In the genomic region with DNA sequence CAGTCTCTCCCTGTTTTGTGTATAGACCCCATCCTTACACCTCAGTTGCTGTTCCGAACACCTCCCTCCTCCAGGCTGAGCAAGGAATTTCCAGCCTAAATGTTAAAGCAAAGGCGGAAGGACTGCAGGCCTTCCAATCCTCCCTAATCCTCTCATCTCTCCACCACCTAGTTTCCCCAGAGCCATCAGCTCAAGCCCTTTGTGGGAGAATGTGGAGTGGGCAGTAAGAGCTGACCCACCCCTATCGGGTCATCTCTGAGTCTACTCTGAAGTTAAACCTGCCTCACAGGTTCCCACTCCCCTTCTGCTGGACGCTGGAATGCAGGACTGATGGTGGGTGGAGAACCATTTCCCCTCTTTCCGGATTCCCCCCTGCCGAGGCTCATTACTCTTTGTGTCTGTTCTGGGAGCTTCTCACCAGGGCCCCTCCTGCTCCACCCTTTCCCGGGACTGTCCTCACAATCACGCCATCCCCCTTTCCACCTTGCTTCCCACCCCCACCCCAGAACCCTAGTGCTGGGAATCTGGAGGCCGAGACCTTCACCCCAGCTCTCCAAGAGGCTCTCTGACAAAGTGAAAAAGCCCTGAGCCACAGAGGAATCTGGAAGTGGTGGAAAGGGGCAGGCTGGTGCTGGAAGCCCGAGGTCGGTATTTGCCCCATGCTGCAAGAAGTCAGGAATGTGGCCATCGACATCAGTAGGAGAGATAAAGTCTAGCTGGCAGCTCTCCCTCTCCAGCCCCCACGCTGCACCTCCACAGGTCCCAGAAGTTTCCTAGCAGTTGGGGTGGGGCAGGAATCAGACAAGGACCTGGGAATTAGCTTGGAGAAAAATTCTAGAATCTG, we compare ENCODE assay signal across 13 cellular contexts. TPM values are rescaled to one million over a fixed set of nuclear protein-coding genes. Genes with fewer than 3 reads are reported as not detected.
A peak's percentile ranks its signal among the peaks of the same experiment; 100 is the strongest.
DNase-seq lines count a peak whose midpoint lies in the region; ATAC-seq and TF ChIP-seq lines count a peak whose summit lies in the region.
"Had no signal": no experiment of that assay in that cellular context is flagged by ENCODE, and none has a peak within 500 bp of the region (broad histone marks: within the 10 kb centered on the region; RNA-seq: fewer than 3 reads in every experiment).

No MANE protein-coding gene starts in this region.

- in situ Hi-C loops in Panc1 (cut with HindIII; ENCODE audit: low pct_unique_long_range_greater_than_20kb, low sequenced_read_pairs) = no loop called here

- H3K4me3 Mint-ChIP-seq in Calu3 (ENCODE audit: low read depth, unreplicated experiment) (peak overlapping the region; percentile 63), nephron progenitor cell (peak overlapping the region; percentile 56)
- H3K4me3 Mint-ChIP-seq in activated CD4-positive, alpha-beta T cell treated with anti-CD3 and anti-CD28 coated beads, Interleukin-2, amount 10 ng/mL, durations not matched to agents 7 days and 5 days = no peak overlapping the region

- H3K4me3 ChIP-seq in Panc1 (ENCODE audit: low read depth in 2 of 2, low read length in 2 of 2) = peak overlapping the region in 1 of 2 experiments; percentile 7; a peak in 2 of 4 replicates
- H3K4me3 ChIP-seq in epithelial cell of esophagus (ENCODE audit: low read length) = no peak overlapping the region
- H3K4me3 ChIP-seq: esophagus muscularis mucosa, psoas muscle had no signal

- TF ChIP-seq CTCF in Calu3 (IDR thresholded peaks at IDR 0.05; ENCODE audit: unreplicated experiment) (no peak), Panc1 (IDR thresholded peaks at IDR 0.05) (no peak), epithelial cell of esophagus (IDR thresholded peaks at IDR 0.05; ENCODE audit: insufficient read depth, low read depth, low read length, missing control alignments) (no peak), nephron progenitor cell (IDR thresholded peaks at IDR 0.05) (no peak)

- H3K27me3 ChIP-seq in Panc1 (ENCODE audit: control insufficient read depth, insufficient read depth, low read length) = no peaks in the 10 kb centered on the region

- BruUV-seq in Calu3 (replicated peaks; lab: Mats Ljungman, UMichigan) = no TSS peak
- no TSS peak for BruUV-seq in Panc1 (replicated peaks; lab: Mats Ljungman, UMichigan)

- no peaks in the 10 kb centered on the region for H3K9me3 ChIP-seq in Panc1 (ENCODE audit: control insufficient read depth, insufficient read depth, low read depth, low read length)
- H3K9me3 ChIP-seq: esophagus muscularis mucosa, psoas muscle had no signal

- peak; percentile 71 for DNase-seq in Calu3
- DNase-seq in Panc1 (ENCODE audit: low read depth, low spot score) = no peak
- peak; percentile 54 for DNase-seq in epithelial cell of esophagus (ENCODE audit: low read depth)
- peak; percentile 49 for DNase-seq in nephron progenitor cell
- DNase-seq in OCI-M2 (lab: John Stamatoyannopoulos, UW; ENCODE audit: unreplicated experiment) = no peak
- DNase-seq in activated CD4-positive, alpha-beta T cell treated with anti-CD3 and anti-CD28 coated beads, Interleukin-2, amount 10 ng/mL, durations not matched to agents 7 days and 5 days = no peak
- no peak for DNase-seq in NCI-H1694 (lab: John Stamatoyannopoulos, UW)
- DNase-seq: activated T-cell treated with anti-CD3 and anti-CD28 coated beads, Interleukin-2, amount 50 U/mL, for 48 hours; NCI-H146; psoas muscle had no signal

- peak overlapping the region; percentile 97 for H3K27ac Mint-ChIP-seq in Calu3 (ENCODE audit: unreplicated experiment)
- peak overlapping the region; percentile 92 for H3K27ac Mint-ChIP-seq in nephron progenitor cell
- no peak overlapping the region for H3K27ac Mint-ChIP-seq in activated CD4-positive, alpha-beta T cell treated with anti-CD3 and anti-CD28 coated beads, Interleukin-2, amount 10 ng/mL, durations not matched to agents 7 days and 5 days

- intact Hi-C loops in Calu3 (cut with micrococcal nuclease; ENCODE audit: unreplicated experiment) (no loop called here), Panc1 (cut with micrococcal nuclease; ENCODE audit: unreplicated experiment) (no loop called here)

- ATAC-seq in Panc1 (no peak), GM18519 (IDR thresholded peaks at IDR 0.05; ENCODE audit: low FRiP score, unreplicated experiment) (no peak)
- ATAC-seq: psoas muscle had no signal

- peaks cover 2% of the 10 kb centered on the region for H3K9me3 Mint-ChIP-seq in Calu3 (ENCODE audit: low read depth, unreplicated experiment)
- no peaks in the 10 kb centered on the region for H3K9me3 Mint-ChIP-seq in nephron progenitor cell
- H3K9me3 Mint-ChIP-seq in activated CD4-positive, alpha-beta T cell treated with anti-CD3 and anti-CD28 coated beads, Interleukin-2, amount 10 ng/mL, durations not matched to agents 7 days and 5 days = no peaks in the 10 kb centered on the region

- POLR2A ChIA-PET in Panc1 (lab: Charles Lee) = interaction anchor here (1.0 to 2.8 kb wide), 2 partner anchors 40 to 49 kb away, joined by 3 to 8 read pairs; partner anchors contain the start of gene KRT8
- POLR2A ChIA-PET in activated CD4-positive, alpha-beta T cell treated with anti-CD3 and anti-CD28 coated beads, Interleukin-2, amount 10 ng/mL, durations not matched to agents 7 days and 5 days (lab: Charles Lee) = no interaction called here

- H3K36me3 ChIP-seq in Panc1 (ENCODE audit: control insufficient read depth, insufficient read depth, low read length) = peaks cover 8% of the 10 kb centered on the region; the same call in 1 of the 2 replicates
- H3K36me3 ChIP-seq: esophagus muscularis mucosa had no signal

- peaks cover 54% of the 10 kb centered on the region for H3K4me1 ChIP-seq in Panc1 (ENCODE audit: control insufficient read depth, insufficient read depth, low read length)
- H3K4me1 ChIP-seq: psoas muscle had no signal

- H3K4me1 Mint-ChIP-seq in Calu3 (ENCODE audit: low read depth, unreplicated experiment) = peaks cover 51% of the 10 kb centered on the region
- H3K4me1 Mint-ChIP-seq in nephron progenitor cell = peaks cover 83% of the 10 kb centered on the region
- peaks cover 7% of the 10 kb centered on the region for H3K4me1 Mint-ChIP-seq in activated CD4-positive, alpha-beta T cell treated with anti-CD3 and anti-CD28 coated beads, Interleukin-2, amount 10 ng/mL, durations not matched to agents 7 days and 5 days

- CTCF ChIA-PET in Calu3 (lab: Charles Lee) = interaction anchor here (0.6 to 4.0 kb wide), 6 partner anchors 19 to 41 kb away, joined by 3 to 33 read pairs (median 4); partner anchors contain the start of gene KRT8
- CTCF ChIA-PET in Panc1 (lab: Charles Lee) = interaction anchor here (1.2 to 1.9 kb wide), 2 partner anchors 35 to 41 kb away, joined by 3 to 6 read pairs; partner anchors contain the start of gene KRT8
- CTCF ChIA-PET in activated CD4-positive, alpha-beta T cell treated with anti-CD3 and anti-CD28 coated beads, Interleukin-2, amount 10 ng/mL, durations not matched to agents 7 days and 5 days (lab: Charles Lee) = no interaction called here

- H3K27me3 Mint-ChIP-seq in Calu3 (ENCODE audit: unreplicated experiment) (no peaks in the 10 kb centered on the region), nephron progenitor cell (ENCODE audit: low read depth, poor library complexity) (peaks cover 3% of the 10 kb centered on the region)
- peaks cover 17% of the 10 kb centered on the region for H3K27me3 Mint-ChIP-seq in activated CD4-positive, alpha-beta T cell treated with anti-CD3 and anti-CD28 coated beads, Interleukin-2, amount 10 ng/mL, durations not matched to agents 7 days and 5 days

- H3K36me3 Mint-ChIP-seq in Calu3 (ENCODE audit: insufficient read depth, unreplicated experiment) (peaks cover 53% of the 10 kb centered on the region), nephron progenitor cell (ENCODE audit: low read depth) (peaks cover 10% of the 10 kb centered on the region)
- no peaks in the 10 kb centered on the region for H3K36me3 Mint-ChIP-seq in activated CD4-positive, alpha-beta T cell treated with anti-CD3 and anti-CD28 coated beads, Interleukin-2, amount 10 ng/mL, durations not matched to agents 7 days and 5 days (ENCODE audit: low read depth)

- peak overlapping the region; percentile 98 for H3K27ac ChIP-seq in Panc1 (ENCODE audit: low read length)
- H3K27ac ChIP-seq: esophagus muscularis mucosa, psoas muscle had no signal

RNA-seq across cellular contexts. Expression of gene KRT18, which starts 3.3 kb away (rescaled TPM):
- 1,777 and 1,816 TPM in 2 replicates for total RNA-seq in Calu3 (2022)
- 4,079 TPM for total RNA-seq in Panc1 (2021; ENCODE audit: unreplicated experiment)
- 4,352 TPM for polyA plus RNA-seq in Panc1 (2012; ENCODE audit: insufficient read length)
- total RNA-seq in activated CD4-positive, alpha-beta T cell treated with anti-CD3 and anti-CD28 coated beads, Interleukin-2, amount 10 ng/mL, durations not matched to agents 7 days and 5 days = 1 to 10 TPM in 1 of 2 experiments, under 1 TPM in 1; 0.65 to 1.3 TPM

RNA-seq across cellular contexts. Expression of gene KRT8, which starts 40.7 kb away (rescaled TPM):
- total RNA-seq in Calu3 (2022) (2,474 and 2,821 TPM in 2 replicates), Panc1 (2021; ENCODE audit: unreplicated experiment) (6,125 TPM)
- polyA plus RNA-seq in Panc1 (2012; ENCODE audit: insufficient read length) = 7,157 TPM
- under 1 TPM; 0.15 to 0.57 TPM for total RNA-seq in activated CD4-positive, alpha-beta T cell treated with anti-CD3 and anti-CD28 coated beads, Interleukin-2, amount 10 ng/mL, durations not matched to agents 7 days and 5 days
- total RNA-seq: T-helper 1 cell treated with Interleukin-12 subunit alpha and Interleukin-12 subunit beta and Interleukin-4 antibody, amounts not matched to agents 30 ng/mL and 1 ng/mL, for 36 hours had no signal

Comparison
In these comparisons a context has a peak if more than half of its experiments do, and no peak if none do; other contexts are left out.
1. DNase-seq: peak in Calu3 (single experiment), epithelial cell of esophagus (single experiment) and nephron progenitor cell (single experiment); none in Panc1 (single experiment), OCI-M2 (single experiment), activated CD4-positive, alpha-beta T cell treated with anti-CD3 and anti-CD28 coated beads, Interleukin-2, amount 10 ng/mL, durations not matched to agents 7 days and 5 days (single experiment) and NCI-H1694 (single experiment).
2. RNA of gene KRT18, which starts 3.3 kb away (total RNA-seq): 4,079 TPM in Panc1 (single experiment) and 1,777 to 1,816 TPM in Calu3; 0.65 to 1.3 TPM in activated CD4-positive, alpha-beta T cell treated with anti-CD3 and anti-CD28 coated beads, Interleukin-2, amount 10 ng/mL, durations not matched to agents 7 days and 5 days; every median in the first group is over 100 times any median in the second.
3. RNA of gene KRT8, which starts 40.7 kb away (total RNA-seq): 6,125 TPM in Panc1 (single experiment) and 2,474 to 2,821 TPM in Calu3; 0.15 to 0.57 TPM in activated CD4-positive, alpha-beta T cell treated with anti-CD3 and anti-CD28 coated beads, Interleukin-2, amount 10 ng/mL, durations not matched to agents 7 days and 5 days; every median in the first group is over 1,000 times any median in the second.